In genomic region chr20:59925359-59925758, GRCh38 we compare ENCODE assay signal across 21 cellular contexts. TPM values are rescaled to one million over a fixed set of nuclear protein-coding genes. Genes with fewer than 3 reads are reported as not detected.
"Had no signal": no experiment of that assay in that cellular context is flagged by ENCODE, and none has a peak within 500 bp of the region (broad histone marks: within the 10 kb centered on the region; RNA-seq: fewer than 3 reads in every experiment).

No MANE protein-coding gene starts in this region.

- H3K4me3 Mint-ChIP-seq: activated CD4-positive, alpha-beta memory T cell treated with anti-CD3 and anti-CD28 coated beads, Interleukin-2, amount 10 ng/mL, durations not matched to agents 7 days and 5 days; activated CD4-positive, alpha-beta T cell treated with anti-CD3 and anti-CD28 coated beads for 36 hours; T-cell had no signal

- H3K27ac Mint-ChIP-seq: activated CD4-positive, alpha-beta memory T cell treated with anti-CD3 and anti-CD28 coated beads, Interleukin-2, amount 10 ng/mL, durations not matched to agents 7 days and 5 days; activated CD4-positive, alpha-beta T cell treated with anti-CD3 and anti-CD28 coated beads for 36 hours; T-cell had no signal

- ATAC-seq: activated CD4-positive, alpha-beta T cell treated with anti-CD3 and anti-CD28 coated beads for 36 hours; T-cell had no signal

- H3K9me3 Mint-ChIP-seq: activated CD4-positive, alpha-beta memory T cell treated with anti-CD3 and anti-CD28 coated beads, Interleukin-2, amount 10 ng/mL, durations not matched to agents 7 days and 5 days; T-cell had no signal

- H3K27ac ChIP-seq: WERI-Rb-1 had no signal

- H3K4me1 Mint-ChIP-seq: activated CD4-positive, alpha-beta memory T cell treated with anti-CD3 and anti-CD28 coated beads, Interleukin-2, amount 10 ng/mL, durations not matched to agents 7 days and 5 days; activated CD4-positive, alpha-beta T cell treated with anti-CD3 and anti-CD28 coated beads for 36 hours; T-cell had no signal

- H3K36me3 Mint-ChIP-seq: T-cell had no signal

- DNase-seq: activated CD4-positive, alpha-beta memory T cell treated with anti-CD3 and anti-CD28 coated beads, Interleukin-2, amount 10 ng/mL, durations not matched to agents 7 days and 5 days; activated CD4-positive, alpha-beta T cell treated with anti-CD3 and anti-CD28 coated beads for 36 hours; activated CD4-positive, alpha-beta T cell treated with anti-CD3 and anti-CD28 coated beads, Interleukin-2, amount 50 U/mL, for 1 hour; activated naive CD4-positive, alpha-beta T cell treated with anti-CD3 and anti-CD28 coated beads, Interleukin-2, amount 50 U/mL, for 16 hours; activated T-cell treated with anti-CD3 and anti-CD28 coated beads for 4 hours; aorta; IMR-90; Kasumi-1; KBM-7; NCI-H1092; NCI-H2107; NCI-H2171 treated with DMSO at 0.1 percent for 48 hours; NCI-H226; NCI-H526; NCI-H774; SHP77 treated with DMSO at 0.1 percent for 48 hours; T-cell; T-helper 2 cell; T1000; WERI-Rb-1 had no signal

- FAIRE-seq: RCC 7860 had no signal

- H3K36me3 ChIP-seq: WERI-Rb-1 had no signal

RNA-seq across cellular contexts. Expression of gene CDH26, which starts 32.9 kb away (rescaled TPM):
- total RNA-seq: IMR-90 had no signal
- polyA plus RNA-seq: IMR-90 had no signal
